Comparison of ENCODE assay signal across 8 cellular contexts in genomic region chr6:71420693-71421328, GRCh38.
A peak's percentile ranks its signal among the peaks of the same experiment; 100 is the strongest.
DNase-seq lines count a peak whose midpoint lies in the region; ATAC-seq and TF ChIP-seq lines count a peak whose summit lies in the region.

No MANE protein-coding gene starts in this region.

- H3K27ac ChIP-seq in fibroblast of lung (ENCODE audit: insufficient read depth, low read length), result peak overlapping the region; percentile 83
- H3K27ac ChIP-seq in tibial nerve, result peak overlapping the region; percentile 90 to 98 (median 93)

- peak overlapping the region; percentile 92 for H2AFZ ChIP-seq in fibroblast of lung (ENCODE audit: low read length)

- H3K4me3 ChIP-seq in fibroblast of lung (replicated peaks in 1 of 4; ENCODE audit: control extremely low read depth in 1 of 4, insufficient read depth in 1 of 4, low read depth in 3 of 4, low read length in 4 of 4) (peak overlapping the region; percentile 62 to 82 (median 74)), tibial nerve (peak overlapping the region; percentile 80 to 91 (median 82))

- no peak for TF ChIP-seq CTCF in fibroblast of lung (conservative IDR thresholded peaks at IDR 0.05 in 1 of 2, IDR thresholded peaks at IDR 0.05 in 1 of 2; ENCODE audit: low read depth in 1 of 2, low read length in 2 of 2)
- TF ChIP-seq CTCF in tibial nerve (IDR thresholded peaks at IDR 0.05), result peak in 1 of 5 experiments; percentile 3

- TF ChIP-seq EP300 in tibial nerve (IDR thresholded peaks at IDR 0.05), result peak; percentile 56 to 99

- H3K79me2 ChIP-seq in fibroblast of lung (ENCODE audit: control insufficient read depth, insufficient read depth, low read length), result peaks cover 38% of the 10 kb centered on the region

- H3K4me1 ChIP-seq in fibroblast of lung (ENCODE audit: control insufficient read depth, extremely low read depth, insufficient read depth, low read length) (peaks cover 8% of the 10 kb centered on the region), tibial nerve (peaks cover 0 to 30% (median 8%) of the 10 kb centered on the region in 4 donors)

- peak overlapping the region; percentile 74 for H3K9ac ChIP-seq in fibroblast of lung (ENCODE audit: insufficient read depth, low read length)

- peak; percentile 95 to 96 for TF ChIP-seq POLR2A in tibial nerve (IDR thresholded peaks at IDR 0.05)

- H3K36me3 ChIP-seq in fibroblast of lung (ENCODE audit: control insufficient read depth, insufficient read depth, low read length) (no peaks in the 10 kb centered on the region), tibial nerve (peaks cover 0 to 14% (median 0%) of the 10 kb centered on the region in 3 donors)

- peak; percentile 91 for ATAC-seq in GM21576 (IDR thresholded peaks at IDR 0.05; ENCODE audit: unreplicated experiment)

- no peaks in the 10 kb centered on the region for H3K27me3 ChIP-seq in fibroblast of lung (ENCODE audit: control insufficient read depth, insufficient read depth, low read length)
- H3K27me3 ChIP-seq in tibial nerve, result no peaks in the 10 kb centered on the region

- 6 to 13% methylated on average over 27 to 46 of the region's 46 CpGs for WGBS in tibial nerve, 2 donors

- DNase-seq in Daoy (ENCODE audit: low read depth) (peak; percentile 97), M059J (ENCODE audit: low read depth) (peak; percentile 98), fibroblast of lung (ENCODE audit: low read depth in 2 of 2) (peak; percentile 96), mucosa of gallbladder (ENCODE audit: low spot score) (peak; percentile 97), tibial nerve (ENCODE audit: low spot score in 2 of 2) (peak; percentile 90 to 91), OCI-M2 (lab: John Stamatoyannopoulos, UW; ENCODE audit: unreplicated experiment) (no peak)
- DNase-seq in activated CD4-positive, alpha-beta T cell treated with anti-CD3 and anti-CD28 coated beads, Interleukin-2, amount 50 U/mL, for 48 hours, result peak; percentile 7 to 18

- H3K9me3 ChIP-seq in fibroblast of lung (ENCODE audit: control insufficient read depth, insufficient read depth, low read depth, low read length) (no peaks in the 10 kb centered on the region), tibial nerve (no peaks in the 10 kb centered on the region)

- peak overlapping the region; percentile 84 for H3K4me2 ChIP-seq in fibroblast of lung (ENCODE audit: extremely low read depth, insufficient read depth, low read length)

- no peaks in the 10 kb centered on the region for H4K20me1 ChIP-seq in fibroblast of lung (ENCODE audit: control insufficient read depth, extremely low read depth, insufficient read depth, low read length)
